ENCODE assay signal across 26 cellular contexts in genomic region chr19:11225172-11225571, GRCh38. TPM values are rescaled to one million over a fixed set of nuclear protein-coding genes. Genes with fewer than 3 reads are reported as not detected.
"Had no signal": no experiment of that assay in that cellular context is flagged by ENCODE, and none has a peak within 500 bp of the region (broad histone marks: within the 10 kb centered on the region; RNA-seq: fewer than 3 reads in every experiment).

No MANE protein-coding gene starts in this region.

- H3K4me1 ChIP-seq: SJSA1 had no signal

- ATAC-seq: activated CD4-positive, CD25-positive, alpha-beta regulatory T cell treated with anti-CD3 and anti-CD28 coated beads, Interleukin-2, amount 50 U/mL, for 24 hours; activated CD8-positive, alpha-beta T cell treated with anti-CD3 and anti-CD28 coated beads for 36 hours; activated naive CD4-positive, alpha-beta T cell treated with anti-CD3 and anti-CD28 coated beads, Interleukin-2, amount 50 U/mL, for 72 hours; activated naive CD8-positive, alpha-beta T cell treated with anti-CD3 and anti-CD28 coated beads, Interleukin-2, amount 50 U/mL, for 24 hours; activated T-cell treated with anti-CD3 and anti-CD28 coated beads, Interleukin-2, amount 50 U/mL, for 72 hours; Panc1 had no signal

- DNase-seq: activated CD4-positive, alpha-beta T cell treated with anti-CD3 and anti-CD28 coated beads for 4 hours; activated CD8-positive, alpha-beta memory T cell treated with anti-CD3 and anti-CD28 coated beads, Interleukin-2, amount 50 U/mL, for 4 hours; activated CD8-positive, alpha-beta T cell treated with anti-CD3 and anti-CD28 coated beads for 36 hours; activated gamma-delta T cell treated with Interleukin-2 at 50 U/mL for 16 hours; activated naive CD8-positive, alpha-beta T cell treated with anti-CD3 and anti-CD28 coated beads, Interleukin-2, amount 50 U/mL, for 24 hours; activated T-cell treated with anti-CD3 and anti-CD28 coated beads, Interleukin-2, amount 50 U/mL, for 72 hours; KG1; NCI-H1092; NCI-H1417; NCI-H2029; NCI-H345; NCI-H510A; NCI-H526 treated with DMSO at 0.1 percent for 48 hours; NCI-H82; NK-92 treated with Interleukin-12 subunit alpha and Interleukin-12 subunit beta, amount 100 ng/mL, for 24 hours; OCI-M1; RPMI8226; SHP77 had no signal

- H3K27me3 ChIP-seq: SJSA1 had no signal

- H3K27ac ChIP-seq: SJSA1 had no signal

- H3K4me3 ChIP-seq: SJSA1 had no signal

RNA-seq across cellular contexts. Expression of gene ANGPTL8, which starts 14.2 kb away (rescaled TPM):
- total RNA-seq: activated CD8-positive, alpha-beta T cell treated with anti-CD3 and anti-CD28 coated beads for 36 hours; activated naive CD4-positive, alpha-beta T cell treated with anti-CD3 and anti-CD28 coated beads, Interleukin-2, amount 50 U/mL, for 72 hours; activated T-cell treated with anti-CD3 and anti-CD28 coated beads, Interleukin-2, amount 50 U/mL, for 72 hours; activated T-helper 2 cell treated with anti-CD3 and anti-CD28 coated beads, Interferon-gamma antibody, Interleukin-2, Interleukin-4, amounts not matched to agents 10 μg/mL and 5 μg/mL and 100 μg/mL, durations not matched to agents 14 hours and 24 hours and 36 hours; LHCN-M2; M059J had no signal
- polyA plus RNA-seq: IgD-negative memory B cell had no signal

RNA-seq across cellular contexts. Expression of gene KANK2, which starts 27.8 kb away (rescaled TPM):
- polyA plus RNA-seq: IgD-negative memory B cell had no signal
